In the genomic region with DNA sequence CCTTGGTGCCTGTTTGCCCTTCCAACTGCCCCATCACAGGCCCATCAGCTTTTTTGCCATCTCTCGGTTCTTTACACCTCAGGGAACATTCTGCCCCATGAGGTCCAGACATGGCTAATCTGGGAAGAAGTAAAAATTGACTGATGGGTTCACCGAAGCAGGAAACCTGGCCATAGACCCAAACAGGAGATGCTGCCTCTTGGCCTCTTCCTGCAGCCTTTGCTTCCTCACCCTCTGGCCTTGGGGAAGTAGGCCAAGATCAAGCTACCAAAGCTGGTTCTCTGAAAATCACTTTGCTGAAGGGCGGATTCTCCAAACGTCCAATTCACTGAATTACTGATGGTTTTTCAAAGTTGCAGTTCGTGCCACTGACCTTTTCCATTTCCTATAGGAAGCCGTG, we compare ENCODE assay signal across 16 cellular contexts. TPM values are rescaled to one million over a fixed set of nuclear protein-coding genes. Genes with fewer than 3 reads are reported as not detected.
DNase-seq lines count a peak whose midpoint lies in the region; ATAC-seq, FAIRE-seq and TF ChIP-seq lines count a peak whose summit lies in the region.
"Had no signal": no experiment of that assay in that cellular context is flagged by ENCODE, and none has a peak within 500 bp of the region (broad histone marks: within the 10 kb centered on the region; RNA-seq: fewer than 3 reads in every experiment).

No MANE protein-coding gene starts in this region.

- H3K4me3 Mint-ChIP-seq in CD4-positive, alpha-beta memory T cell: peak overlapping the region in 7 of 8 donors; percentile 58 to 91 (median 80)
- H3K4me3 Mint-ChIP-seq in T-cell: peak overlapping the region; percentile 31 to 80 (median 58)
- H3K4me3 Mint-ChIP-seq: endodermal cell had no signal

- H3K4me3 ChIP-seq in CD4-positive, alpha-beta memory T cell (ENCODE audit: low read length in 2 of 2): peak overlapping the region in 1 of 2 donors; percentile 12
- H3K4me3 ChIP-seq in endothelial cell of umbilical vein (replicated peaks in 1 of 3; ENCODE audit: insufficient read depth in 1 of 3, low read depth in 1 of 3, low read length in 3 of 3): no peak overlapping the region
- H3K4me3 ChIP-seq: prostate gland, SJCRH30 had no signal

- no peaks in the 10 kb centered on the region for H3K27me3 Mint-ChIP-seq in CD4-positive, alpha-beta memory T cell
- H3K27me3 Mint-ChIP-seq in T-cell: no peaks in the 10 kb centered on the region

- H3K9me1 ChIP-seq in endothelial cell of umbilical vein (replicated peaks; ENCODE audit: control insufficient read depth, extremely low read depth, insufficient read depth, low read length): no peaks in the 10 kb centered on the region

- no peak overlapping the region for H3K4me2 ChIP-seq in endothelial cell of umbilical vein (ENCODE audit: insufficient read depth, low read length)

- H3K27ac Mint-ChIP-seq in CD4-positive, alpha-beta memory T cell: peak overlapping the region; percentile 92 to 96 (median 93)
- peak overlapping the region; percentile 93 to 94 for H3K27ac Mint-ChIP-seq in T-cell
- H3K27ac Mint-ChIP-seq: endodermal cell had no signal

- no peaks in the 10 kb centered on the region for H3K36me3 Mint-ChIP-seq in CD4-positive, alpha-beta memory T cell
- H3K36me3 Mint-ChIP-seq in T-cell: no peaks in the 10 kb centered on the region

- H3K79me2 ChIP-seq in endothelial cell of umbilical vein (ENCODE audit: control insufficient read depth, insufficient read depth, low read length): no peaks in the 10 kb centered on the region

- H3K27ac ChIP-seq in CD4-positive, alpha-beta memory T cell (ENCODE audit: low read depth, low read length): peak overlapping the region; percentile 62
- H3K27ac ChIP-seq in endothelial cell of umbilical vein (ENCODE audit: insufficient read depth, low read depth, low read length) (no peak overlapping the region), RWPE1 (no peak overlapping the region)
- H3K27ac ChIP-seq: prostate gland, SJCRH30 had no signal

- H3K4me1 ChIP-seq in CD4-positive, alpha-beta memory T cell (ENCODE audit: insufficient read depth, low read length): peaks cover 85% of the 10 kb centered on the region
- H3K4me1 ChIP-seq in endothelial cell of umbilical vein (ENCODE audit: control insufficient read depth, extremely low read depth, insufficient read depth, low read length): no peaks in the 10 kb centered on the region
- H3K4me1 ChIP-seq: prostate gland, SJCRH30 had no signal

- CTCF ChIA-PET in CD4-positive, alpha-beta memory T cell (lab: Charles Lee; ENCODE audit: partially characterized antibody): interaction anchor here (0.6 to 3.0 kb wide), 4 partner anchors 10 to 100 kb away, joined by 3 to 7 read pairs (median 6); no protein-coding TSS in a partner anchor
- CTCF ChIA-PET in T-cell (lab: Charles Lee) (no interaction called here), endothelial cell of umbilical vein (lab: Charles Lee) (interaction anchor here (0.8 to 1.2 kb wide), 2 partner anchors 8 to 51 kb away, joined by 4 read pairs; no protein-coding TSS in a partner anchor), RWPE1 (lab: Yijun Ruan, JAX) (no interaction called here)

- peak; percentile 25 to 31 for DNase-seq in AML-193 (lab: John Stamatoyannopoulos, UW)
- DNase-seq in CD4-positive, alpha-beta memory T cell: no peak
- DNase-seq in T-cell: no peak
- DNase-seq in endothelial cell of umbilical vein (ENCODE audit: low read depth, low spot score): peak; percentile 7
- no peak for DNase-seq in mesenteric fat pad (ENCODE audit: low spot score)
- DNase-seq in RWPE1 (ENCODE audit: low spot score): no peak
- DNase-seq in AG20443 (ENCODE audit: low spot score): no peak
- DNase-seq: amniotic stem cell, endodermal cell, hypothalamus, KBM-7, left colon, NCI-H1436, SJCRH30 had no signal

- TF ChIP-seq CTCF in endothelial cell of umbilical vein (IDR thresholded peaks at IDR 0.05; ENCODE audit: extremely low read depth in 1 of 2, insufficient read depth in 1 of 2, low read depth in 1 of 2, low read length in 2 of 2) (no peak), RWPE1 (conservative IDR thresholded peaks at IDR 0.05; ENCODE audit: low read depth) (no peak)

- dilution Hi-C loops in endothelial cell of umbilical vein (cut with MboI; ENCODE audit: extremely low pct_ligation_motif_present, low sequenced_read_pairs): no loop called here

- no TSS peak for BruUV-seq in endothelial cell of umbilical vein (replicated peaks; lab: Mats Ljungman, UMichigan)

- H3K4me1 Mint-ChIP-seq in CD4-positive, alpha-beta memory T cell: peaks cover 58 to 91% (median 77%) of the 10 kb centered on the region in 4 donors
- H3K4me1 Mint-ChIP-seq in T-cell: peaks cover 81 to 89% (median 82%) of the 10 kb centered on the region in 3 donors

- ATAC-seq in T-cell (replicated peaks in 1 of 4) (no peak), GM21360 (IDR thresholded peaks at IDR 0.05; ENCODE audit: unreplicated experiment) (no peak)
- ATAC-seq: left colon had no signal

- H2AFZ ChIP-seq in endothelial cell of umbilical vein (ENCODE audit: low read depth, low read length): no peak overlapping the region

- no peaks in the 10 kb centered on the region for H3K27me3 ChIP-seq in CD4-positive, alpha-beta memory T cell (ENCODE audit: insufficient read depth, low read length)
- no peaks in the 10 kb centered on the region for H3K27me3 ChIP-seq in endothelial cell of umbilical vein (ENCODE audit: control insufficient read depth in 2 of 2, insufficient read depth in 2 of 2, low read length in 2 of 2)
- H3K27me3 ChIP-seq: SJCRH30 had no signal

- no peak for FAIRE-seq in endothelial cell of umbilical vein (lab: Jason Lieb, UNC)

- H3K9me3 Mint-ChIP-seq in CD4-positive, alpha-beta memory T cell: peaks cover 0 to 1% (median 0%) of the 10 kb centered on the region in 8 donors
- no peaks in the 10 kb centered on the region for H3K9me3 Mint-ChIP-seq in T-cell
- H3K9me3 Mint-ChIP-seq: endodermal cell had no signal

- no peaks in the 10 kb centered on the region for H4K20me1 ChIP-seq in endothelial cell of umbilical vein (replicated peaks; ENCODE audit: control insufficient read depth, extremely low read depth, insufficient read depth, low read length)

- intact Hi-C loops in CD4-positive, alpha-beta memory T cell (cut with micrococcal nuclease): no loop called here
- intact Hi-C loops in endothelial cell of umbilical vein (cut with micrococcal nuclease): no loop called here

- POLR2A ChIA-PET in CD4-positive, alpha-beta memory T cell (lab: Charles Lee; ENCODE audit: partially characterized antibody): interaction anchor here (0.9 to 7.8 kb wide), 7 partner anchors 8 to 162 kb away, joined by 3 to 151 read pairs (median 12); partner anchors contain the start of genes ARSG and SLC16A6
- POLR2A ChIA-PET in T-cell (lab: Charles Lee): no interaction called here
- POLR2A ChIA-PET in endothelial cell of umbilical vein (lab: Charles Lee): no interaction called here
- POLR2A ChIA-PET in RWPE1 (lab: Yijun Ruan, JAX; ENCODE audit: low non-redundant PET): no interaction called here

- H3K9me3 ChIP-seq in CD4-positive, alpha-beta memory T cell (ENCODE audit: control insufficient read depth in 1 of 2, low read length in 2 of 2): no peaks in the 10 kb centered on the region
- H3K9me3 ChIP-seq in endothelial cell of umbilical vein (replicated peaks; ENCODE audit: control insufficient read depth, insufficient read depth, low read length): no peaks in the 10 kb centered on the region
- H3K9me3 ChIP-seq: prostate gland, SJCRH30 had no signal

- no peak for TF ChIP-seq POLR2A in endothelial cell of umbilical vein (IDR thresholded peaks at IDR 0.05; ENCODE audit: low read depth, low read length)

- no peak overlapping the region for H3K9ac ChIP-seq in endothelial cell of umbilical vein (replicated peaks; ENCODE audit: extremely low read depth, insufficient read depth, low read length)

- H3K36me3 ChIP-seq in CD4-positive, alpha-beta memory T cell (ENCODE audit: insufficient read depth, low read length): no peaks in the 10 kb centered on the region
- no peaks in the 10 kb centered on the region for H3K36me3 ChIP-seq in endothelial cell of umbilical vein (ENCODE audit: control insufficient read depth in 2 of 2, extremely low read depth in 1 of 2, insufficient read depth in 2 of 2, low read length in 2 of 2)
- H3K36me3 ChIP-seq: prostate gland, SJCRH30 had no signal

TF ChIP-seq in endothelial cell of umbilical vein, 7 proteins besides CTCF, POLR2A, EP300 and RAD21:
- TF ChIP-seq JUN (IDR thresholded peaks at IDR 0.05; ENCODE audit: borderline replicate concordance, insufficient read depth, insufficient read length, low read depth) (no peak), GATA2 (IDR thresholded peaks at IDR 0.05; ENCODE audit: insufficient read depth, insufficient read length, low read depth, low read length) (no peak), EZH2 (IDR thresholded peaks at IDR 0.05; ENCODE audit: borderline replicate concordance, low read depth, low read length, severe bottlenecking) (no peak)

RNA-seq across cellular contexts. Expression of gene ARSG, which starts 56.1 kb away (rescaled TPM):
- total RNA-seq in CD4-positive, alpha-beta memory T cell: 10 to 100 TPM; 13.6 to 19.1 TPM
- polyA plus RNA-seq in CD4-positive, alpha-beta memory T cell: 10 to 100 TPM; 10.4 to 12.6 TPM
- total RNA-seq in T-cell (10 to 100 TPM; 14.5 to 22.9 (median 17.8) TPM), endothelial cell of umbilical vein (5.1 and 7.0 TPM in 2 replicates), mesenteric fat pad (4.3 TPM)
- 3.9 TPM in 2 replicates for polyA plus RNA-seq in endothelial cell of umbilical vein
- polyA plus RNA-seq in endothelial cell of umbilical vein (2011; cell fraction: cytosol; rRNA removed): 2.7 and 2.8 TPM in 2 replicates
- polyA plus RNA-seq in endothelial cell of umbilical vein (2011; cell fraction: nucleus; rRNA removed): 6.0 and 6.1 TPM in 2 replicates
- 3.1 and 3.8 TPM in 2 replicates for polyA plus RNA-seq in endothelial cell of umbilical vein (2012)
- polyA minus RNA-seq in endothelial cell of umbilical vein: 4.8 and 6.7 TPM in 2 replicates
- 9.7 TPM for polyA minus RNA-seq in endothelial cell of umbilical vein (2011; cell fraction: cytosol; rRNA and poly(A)+ RNA removed)
- polyA minus RNA-seq in endothelial cell of umbilical vein (2011; cell fraction: nucleus; rRNA and poly(A)+ RNA removed): 4.3 and 7.6 TPM in 2 replicates

RNA-seq across cellular contexts. Expression of gene SLC16A6, which starts 56.5 kb away (rescaled TPM):
- total RNA-seq in CD4-positive, alpha-beta memory T cell: 1 to 10 TPM; 6.9 to 7.4 TPM
- polyA plus RNA-seq in CD4-positive, alpha-beta memory T cell: 1 to 10 TPM; 1.7 to 2.0 TPM
- 10 to 100 TPM in 1 of 5 donors, 1 to 10 TPM in 4; 4.4 to 10.5 (median 7.0) TPM for total RNA-seq in T-cell
- total RNA-seq in endothelial cell of umbilical vein: 0.74 and 0.91 TPM in 2 replicates
- 0.60 and 0.65 TPM in 2 replicates for polyA plus RNA-seq in endothelial cell of umbilical vein
- polyA plus RNA-seq in endothelial cell of umbilical vein (2011; cell fraction: cytosol; rRNA removed): 0.24 and 0.34 TPM in 2 replicates
- 0.55 and 0.65 TPM in 2 replicates for polyA plus RNA-seq in endothelial cell of umbilical vein (2011; cell fraction: nucleus; rRNA removed)
- polyA plus RNA-seq in endothelial cell of umbilical vein (2012): 0.76 and 1.1 TPM in 2 replicates
- polyA minus RNA-seq in endothelial cell of umbilical vein: 2.0 and 2.2 TPM in 2 replicates
- 80.2 TPM for polyA minus RNA-seq in endothelial cell of umbilical vein (2011; cell fraction: cytosol; rRNA and poly(A)+ RNA removed)
- polyA minus RNA-seq in endothelial cell of umbilical vein (2011; cell fraction: nucleus; rRNA and poly(A)+ RNA removed): 0.67 and 1.2 TPM in 2 replicates
- total RNA-seq in mesenteric fat pad: 8.4 TPM

Comparison
In these comparisons a context has a peak if more than half of its experiments do, and no peak if none do; other contexts are left out.
1. DNase-seq: peak in AML-193 (2 of 2) and endothelial cell of umbilical vein (single experiment); none in CD4-positive, alpha-beta memory T cell (0 of 5), T-cell (0 of 34), mesenteric fat pad (single experiment), RWPE1 (single experiment) and AG20443 (single experiment).
2. CTCF ChIA-PET loops: an anchor here in CD4-positive, alpha-beta memory T cell (0.6 to 3.0 kb wide) and endothelial cell of umbilical vein (0.8 to 1.2 kb wide); none called in T-cell and RWPE1.